ENCODE assay signal across 8 cellular contexts in the genomic region with DNA sequence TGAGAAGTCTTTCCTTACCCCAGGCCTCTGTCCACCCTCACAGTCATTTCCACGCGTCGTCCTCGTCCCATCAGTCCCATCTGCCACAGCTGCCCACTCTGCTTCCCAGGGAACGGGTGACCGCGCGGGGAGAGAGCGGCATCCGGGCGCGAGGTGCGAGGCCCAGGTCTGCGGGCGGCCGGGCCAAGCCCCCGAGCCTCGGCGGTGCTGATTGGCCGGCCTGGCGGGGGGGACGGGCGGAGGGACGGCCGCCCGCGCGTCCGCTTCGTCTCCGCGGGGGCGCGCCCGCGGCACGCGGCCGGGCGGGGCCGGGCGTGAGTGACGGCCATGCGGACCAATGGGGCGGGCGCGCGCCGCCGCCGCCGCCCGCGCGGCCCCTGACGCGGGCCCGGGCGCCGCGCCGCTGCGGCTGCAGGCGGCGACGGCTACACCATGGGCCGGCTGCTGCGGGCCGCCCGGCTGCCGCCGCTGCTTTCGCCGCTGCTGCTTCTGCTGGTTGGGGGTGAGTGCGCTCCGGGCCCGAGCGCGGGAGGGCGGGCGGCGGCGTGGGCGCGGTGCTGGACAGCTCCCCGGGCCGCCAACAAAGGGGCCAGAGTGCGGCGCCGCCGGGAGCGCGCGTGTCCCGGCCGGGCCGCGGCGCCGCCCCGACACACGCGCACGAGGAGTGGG. TPM values are rescaled to one million over a fixed set of nuclear protein-coding genes. Genes with fewer than 3 reads are reported as not detected.
DNase-seq lines count a peak whose midpoint lies in the region; ATAC-seq, FAIRE-seq and TF ChIP-seq lines count a peak whose summit lies in the region.

A gene with protein sequence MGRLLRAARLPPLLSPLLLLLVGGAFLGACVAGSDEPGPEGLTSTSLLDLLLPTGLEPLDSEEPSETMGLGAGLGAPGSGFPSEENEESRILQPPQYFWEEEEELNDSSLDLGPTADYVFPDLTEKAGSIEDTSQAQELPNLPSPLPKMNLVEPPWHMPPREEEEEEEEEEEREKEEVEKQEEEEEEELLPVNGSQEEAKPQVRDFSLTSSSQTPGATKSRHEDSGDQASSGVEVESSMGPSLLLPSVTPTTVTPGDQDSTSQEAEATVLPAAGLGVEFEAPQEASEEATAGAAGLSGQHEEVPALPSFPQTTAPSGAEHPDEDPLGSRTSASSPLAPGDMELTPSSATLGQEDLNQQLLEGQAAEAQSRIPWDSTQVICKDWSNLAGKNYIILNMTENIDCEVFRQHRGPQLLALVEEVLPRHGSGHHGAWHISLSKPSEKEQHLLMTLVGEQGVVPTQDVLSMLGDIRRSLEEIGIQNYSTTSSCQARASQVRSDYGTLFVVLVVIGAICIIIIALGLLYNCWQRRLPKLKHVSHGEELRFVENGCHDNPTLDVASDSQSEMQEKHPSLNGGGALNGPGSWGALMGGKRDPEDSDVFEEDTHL (plus strand): TSS at position 398 of the 669 bp plus-strand sequence. CDS start 35 bp downstream, at position 433.

- peaks cover 2 to 7% of the 10 kb centered on the region in 2 experiments for H3K27me3 ChIP-seq in HepG2 (ENCODE audit: control insufficient read depth in 1 of 2, insufficient read depth in 2 of 2, low read length in 2 of 2)

- no peak within 1 kb of the TSS for H2AFZ ChIP-seq in HepG2 (ENCODE audit: low read length)

- H3K4me1 ChIP-seq in HepG2 (ENCODE audit: insufficient read depth, low read length) = peaks cover 21% of the 10 kb centered on the region

- TF ChIP-seq RAD21 in HepG2 (CRISPR knock-in tag; IDR thresholded peaks at IDR 0.05) = no peak

- peak within 1 kb of the TSS; percentile 49 for H3K9ac ChIP-seq in HepG2 (ENCODE audit: insufficient read depth, low read depth, low read length)

- no TSS peak for BruUV-seq in HepG2 (replicated peaks; lab: Mats Ljungman, UMichigan)

- POLR2A ChIA-PET in HepG2 (lab: Yijun Ruan, JAX) = interaction anchor here (1.2 kb wide), 1 partner anchor 31 kb away, joined by 4 read pairs; no protein-coding TSS in a partner anchor

- CTCF ChIA-PET in HepG2 (lab: Yijun Ruan, JAX; ENCODE audit: low intra/inter-chr PET ratio, low total read pairs) = no interaction called here

- intact Hi-C loops in HepG2 (cut with micrococcal nuclease; ENCODE audit: unreplicated experiment) = loop anchor here (1.0 kb wide), 1 partner anchor 30 kb away; no protein-coding TSS in a partner anchor

- H3K36me3 ChIP-seq in HepG2 (replicated peaks in 1 of 2; ENCODE audit: control insufficient read depth in 1 of 2, insufficient read depth in 2 of 2, low read length in 2 of 2) = no peaks in the 10 kb centered on the region

- TF ChIP-seq EP300 in HepG2 (IDR thresholded peaks at IDR 0.05; ENCODE audit: low read depth in 2 of 2, low read length in 2 of 2) (no peak), HepG2 (CRISPR knock-in tag; IDR thresholded peaks at IDR 0.05; ENCODE audit: borderline replicate concordance) (no peak)

- peak; percentile 84 for ATAC-seq in HepG2

- 17% methylated on average over 12 of the region's 104 CpGs for WGBS in HepG2 (ENCODE audit: low lambda C conversion rate)

- TF ChIP-seq CTCF in VCaP (conservative IDR thresholded peaks at IDR 0.05) = no peak
- TF ChIP-seq CTCF in HepG2 (CRISPR knock-in tag; IDR thresholded peaks at IDR 0.05) = no peak

- H3K4me3 ChIP-seq in HepG2 (replicated peaks in 1 of 3; ENCODE audit: insufficient read depth in 1 of 3, low read depth in 2 of 3, low read length in 3 of 3) = peak within 1 kb of the TSS; percentile 30 to 67 (median 62); a peak in 4 of 6 replicates

- in situ Hi-C loops in KBM-7 (cut with MboI; ENCODE audit: low pct_unique_long_range_greater_than_20kb, low sequenced_read_pairs) (no loop called here), HepG2 (cut with HindIII; ENCODE audit: extremely low pct_ligation_motif_present, low pct_unique_long_range_greater_than_20kb) (no loop called here)

- DNase-seq in SIG-M5 treated with dmso at 0.1 percent for 504 hours (lab: John Stamatoyannopoulos, UW; ENCODE audit: unreplicated experiment) = peak; percentile 34
- DNase-seq in SIG-M5 (lab: John Stamatoyannopoulos, UW) = no peak
- peak; percentile 28 for DNase-seq in KBM-7
- DNase-seq in dermis blood vessel endothelial cell = peak; percentile 68
- peak; percentile 28 for DNase-seq in HepG2 (ENCODE audit: low spot score)
- peak; percentile 51 for DNase-seq in stimulated activated CD4-positive, alpha-beta T cell treated with anti-CD3 and anti-CD28 coated beads, Interleukin-4, amount 100 ng/mL, for 1 hour
- DNase-seq in SW 1271 (lab: John Stamatoyannopoulos, UW) = no peak

- H3K27ac ChIP-seq in VCaP (peak within 1 kb of the TSS; percentile 87), HepG2 (ENCODE audit: extremely low read length, insufficient read depth, low read length) (no peak within 1 kb of the TSS)

- no peaks in the 10 kb centered on the region for H3K9me3 ChIP-seq in HepG2 (ENCODE audit: low read length)

- no peak for FAIRE-seq in HepG2 (lab: Jason Lieb, UNC)

- TF ChIP-seq POLR2A in HepG2 (IDR thresholded peaks at IDR 0.05; ENCODE audit: insufficient read depth in 1 of 2, low read depth in 2 of 2, low read length in 2 of 2) = peak in 1 of 2 experiments; percentile 32; a peak in 1 of 4 replicates

- H3K4me2 ChIP-seq in HepG2 (ENCODE audit: low read depth, low read length) = peak within 1 kb of the TSS; percentile 76

- H3K79me2 ChIP-seq in HepG2 (ENCODE audit: insufficient read depth, low read length) = no peaks in the 10 kb centered on the region

- H4K20me1 ChIP-seq in HepG2 (ENCODE audit: insufficient read depth, low read length) = no peaks in the 10 kb centered on the region; the same call in 1 of the 2 replicates

TF ChIP-seq in HepG2, 621 proteins besides CTCF, POLR2A, EP300 and RAD21 (continues in another document):
- TF ChIP-seq KAT8 (CRISPR knock-in tag; IDR thresholded peaks at IDR 0.05) = 0 out of 2 replicates have a peak, but pooled peaks have one; percentile 34
- TF ChIP-seq, protein P1, sequence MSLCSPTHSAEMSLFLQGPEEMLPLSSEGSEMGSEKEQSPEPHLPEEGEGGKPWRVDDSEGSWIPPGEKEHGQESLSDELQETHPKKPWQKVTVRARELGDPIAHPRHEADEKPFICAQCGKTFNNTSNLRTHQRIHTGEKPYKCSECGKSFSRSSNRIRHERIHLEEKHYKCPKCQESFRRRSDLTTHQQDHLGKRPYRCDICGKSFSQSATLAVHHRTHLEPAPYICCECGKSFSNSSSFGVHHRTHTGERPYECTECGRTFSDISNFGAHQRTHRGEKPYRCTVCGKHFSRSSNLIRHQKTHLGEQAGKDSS (CRISPR knock-in tag; IDR thresholded peaks at IDR 0.05; ENCODE audit: borderline replicate concordance, low read depth) = no peak
- no peak for TF ChIP-seq HNRNPUL1 (IDR thresholded peaks at IDR 0.05; ENCODE audit: low read depth, low read length)
- TF ChIP-seq KAT2B (IDR thresholded peaks at IDR 0.05; ENCODE audit: borderline replicate concordance, low read depth, low read length) = no peak
- TF ChIP-seq ZNF678 (CRISPR knock-in tag; IDR thresholded peaks at IDR 0.05) = peak; percentile 83; the same call in 1 of the 2 replicates
- TF ChIP-seq SP1 (IDR thresholded peaks at IDR 0.05) = no peak
- TF ChIP-seq SP1 (CRISPR knock-in tag; IDR thresholded peaks at IDR 0.05) = no peak
- no peak for TF ChIP-seq EHMT2 (IDR thresholded peaks at IDR 0.05; ENCODE audit: borderline replicate concordance, low read depth, low read length)
- no peak for TF ChIP-seq DPF2 (CRISPR knock-in tag; IDR thresholded peaks at IDR 0.05; ENCODE audit: borderline replicate concordance, low read depth)
- TF ChIP-seq NCOR1 (IDR thresholded peaks at IDR 0.05; ENCODE audit: borderline replicate concordance, low read length) = no peak
- TF ChIP-seq ZNF562 (CRISPR knock-in tag; IDR thresholded peaks at IDR 0.05; ENCODE audit: borderline replicate concordance) = peak; percentile 80
- no peak for TF ChIP-seq PITX1 (CRISPR knock-in tag; IDR thresholded peaks at IDR 0.05)
- TF ChIP-seq, protein P2, sequence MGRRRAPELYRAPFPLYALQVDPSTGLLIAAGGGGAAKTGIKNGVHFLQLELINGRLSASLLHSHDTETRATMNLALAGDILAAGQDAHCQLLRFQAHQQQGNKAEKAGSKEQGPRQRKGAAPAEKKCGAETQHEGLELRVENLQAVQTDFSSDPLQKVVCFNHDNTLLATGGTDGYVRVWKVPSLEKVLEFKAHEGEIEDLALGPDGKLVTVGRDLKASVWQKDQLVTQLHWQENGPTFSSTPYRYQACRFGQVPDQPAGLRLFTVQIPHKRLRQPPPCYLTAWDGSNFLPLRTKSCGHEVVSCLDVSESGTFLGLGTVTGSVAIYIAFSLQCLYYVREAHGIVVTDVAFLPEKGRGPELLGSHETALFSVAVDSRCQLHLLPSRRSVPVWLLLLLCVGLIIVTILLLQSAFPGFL (CRISPR knock-in tag; IDR thresholded peaks at IDR 0.05) = no peak

RNA-seq across cellular contexts. Expression of the gene that starts here (rescaled TPM):
- total RNA-seq in dermis blood vessel endothelial cell (2.9 and 4.0 TPM in 2 replicates), HepG2 (2016; rRNA removed; fragmentation: Illumina TruSeq; extraction: Trizol) (13.5 and 25.1 TPM in 2 replicates)
- total RNA-seq in HepG2 (2016; cell fraction: cytosol; rRNA removed; fragmentation: Illumina TruSeq; extraction: Trizol; ENCODE audit: low read depth) = 11.1 and 12.1 TPM in 2 replicates
- 12.9 and 25.2 TPM in 2 replicates for total RNA-seq in HepG2 (2016; cell fraction: insoluble cytoplasmic fraction; rRNA removed; fragmentation: Illumina TruSeq; extraction: Trizol)
- 17.4 and 19.2 TPM in 2 replicates for total RNA-seq in HepG2 (2016; cell fraction: membrane; rRNA removed; fragmentation: Illumina TruSeq; extraction: Trizol)
- total RNA-seq in HepG2 (2016; cell fraction: nucleus; rRNA removed; fragmentation: Illumina TruSeq; extraction: Trizol) = 22.7 and 24.9 TPM in 2 replicates
- polyA plus RNA-seq in HepG2 (2011; rRNA removed) = 20.4 and 31.7 TPM in 2 replicates
- polyA plus RNA-seq in HepG2 (2011; cell fraction: cytosol; rRNA removed) = 24.7 and 33.2 TPM in 2 replicates
- polyA plus RNA-seq in HepG2 (2011; cell fraction: nucleus; rRNA removed) = 25.3 and 29.3 TPM in 2 replicates
- 12.3 and 15.4 TPM in 2 replicates for polyA plus RNA-seq in HepG2 (2012)
- 13.5 and 14.7 TPM in 2 replicates for polyA plus RNA-seq in HepG2 (2016; cell fraction: cytosol; fragmentation: Illumina TruSeq; extraction: Trizol; ENCODE audit: low read depth)
- 12.3 and 15.0 TPM in 2 replicates for polyA plus RNA-seq in HepG2 (2016; cell fraction: insoluble cytoplasmic fraction; fragmentation: Illumina TruSeq; extraction: Trizol; ENCODE audit: low read depth)
- polyA plus RNA-seq in HepG2 (2016; cell fraction: membrane; fragmentation: Illumina TruSeq; extraction: Trizol; ENCODE audit: low read depth) = 18.5 and 19.8 TPM in 2 replicates
- 39.4 and 41.1 TPM in 2 replicates for polyA plus RNA-seq in HepG2 (2016; cell fraction: nucleus; fragmentation: Illumina TruSeq; extraction: Trizol; ENCODE audit: insufficient read depth, low read depth)
- 19.7 and 24.8 TPM in 2 replicates for polyA minus RNA-seq in HepG2 (2011; rRNA and poly(A)+ RNA removed; ENCODE audit: low replicate concordance)
- polyA minus RNA-seq in HepG2 (2011; cell fraction: cytosol; rRNA and poly(A)+ RNA removed) = 10.5 and 11.6 TPM in 2 replicates
- polyA minus RNA-seq in HepG2 (2011; cell fraction: nucleus; rRNA and poly(A)+ RNA removed) = 5.3 and 7.3 TPM in 2 replicates

Comparison
In these comparisons a context has a peak if more than half of its experiments do, and no peak if none do; other contexts are left out.
1. DNase-seq: peak in SIG-M5 treated with dmso at 0.1 percent for 504 hours (single experiment), KBM-7 (single experiment), dermis blood vessel endothelial cell (single experiment), HepG2 (single experiment) and stimulated activated CD4-positive, alpha-beta T cell treated with anti-CD3 and anti-CD28 coated beads, Interleukin-4, amount 100 ng/mL, for 1 hour (single experiment); none in SIG-M5 (single experiment) and SW 1271 (0 of 2).